ENCODE assay signal across 2 cellular contexts in the genomic region with DNA sequence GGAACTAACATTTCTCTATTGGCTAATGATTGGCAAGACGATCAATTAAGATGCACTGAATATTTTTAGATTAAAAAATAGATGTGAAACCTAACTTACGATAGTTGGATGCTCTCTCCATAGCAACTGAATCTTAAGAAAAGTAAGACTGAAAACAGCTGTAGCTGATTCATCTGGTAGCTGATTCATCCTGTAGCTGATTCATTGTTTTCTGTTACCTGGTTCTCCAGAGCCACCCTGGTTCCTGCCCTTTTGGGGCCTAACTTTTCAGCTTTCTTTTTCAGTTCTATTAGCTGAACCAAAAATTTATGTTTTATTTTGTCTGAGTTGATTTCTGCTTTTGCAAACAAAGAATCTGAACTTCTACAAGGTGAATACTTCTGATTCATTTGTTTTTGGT.
TF ChIP-seq lines count a peak whose summit lies in the region.

No MANE protein-coding gene starts in this region.

TF ChIP-seq in endothelial cell of umbilical vein, 7 proteins besides CTCF, POLR2A, EP300 and RAD21 (continued from another document):
- TF ChIP-seq GATA2 (IDR thresholded peaks at IDR 0.05; ENCODE audit: insufficient read depth, insufficient read length, low read depth, low read length): no peak

TF ChIP-seq in HEK293T, 16 proteins besides CTCF, POLR2A, EP300 and RAD21 (continued from another document):
- TF ChIP-seq FOXM1 (IDR thresholded peaks at IDR 0.05; ENCODE audit: borderline replicate concordance): no peak
